ENCODE assay signal across 1 cellular context in genomic region chr3:52240886-52241244, GRCh38.
TF ChIP-seq lines count a peak whose summit lies in the region.

No MANE protein-coding gene starts in this region.

TF ChIP-seq in WTC11, 78 proteins besides CTCF, POLR2A, EP300 and RAD21 (continued from another document):
- TF ChIP-seq AR (CRISPR knock-in tag; IDR thresholded peaks at IDR 0.05) (no peak), ZNF121 (CRISPR knock-in tag; IDR thresholded peaks at IDR 0.05) (no peak)
